ENCODE assay signal across 1 cellular context in genomic region chr12:27974735-27975221, GRCh38.
TF ChIP-seq lines count a peak whose summit lies in the region.

No MANE protein-coding gene starts in this region.

TF ChIP-seq in A549, 52 proteins besides CTCF, POLR2A, EP300 and RAD21 (continued from another document):
- no peak for TF ChIP-seq USF2 (IDR thresholded peaks at IDR 0.05)
- TF ChIP-seq HDAC2 (IDR thresholded peaks at IDR 0.05) = no peak
- TF ChIP-seq REST (IDR thresholded peaks at IDR 0.05) = no peak
